ENCODE assay signal across 19 cellular contexts in genomic region chr2:236657215-236657614, GRCh38.
DNase-seq lines count a peak whose midpoint lies in the region; ATAC-seq and TF ChIP-seq lines count a peak whose summit lies in the region.
"Had no signal": no experiment of that assay in that cellular context is flagged by ENCODE, and none has a peak within 500 bp of the region (broad histone marks: within the 10 kb centered on the region; RNA-seq: fewer than 3 reads in every experiment).

No MANE protein-coding gene starts in this region.

- no peak overlapping the region for H3K27ac Mint-ChIP-seq in activated CD4-positive, alpha-beta memory T cell treated with anti-CD3 and anti-CD28 coated beads, Interleukin-2, amount 10 ng/mL, durations not matched to agents 7 days and 5 days
- H3K27ac Mint-ChIP-seq in activated CD4-positive, alpha-beta memory T cell treated with anti-CD3 and anti-CD28 coated beads for 36 hours, result no peak overlapping the region
- H3K27ac Mint-ChIP-seq: CD4-positive, alpha-beta T cell; GM23338; HFFc6 had no signal

- DNase-seq in activated CD4-positive, alpha-beta memory T cell treated with anti-CD3 and anti-CD28 coated beads, Interleukin-2, amount 10 ng/mL, durations not matched to agents 7 days and 5 days, result peak; percentile 4
- DNase-seq in activated CD4-positive, alpha-beta memory T cell treated with anti-CD3 and anti-CD28 coated beads for 36 hours, result no peak
- DNase-seq in ecto neural progenitor cell (ENCODE audit: low spot score), result peak; percentile 33
- peak; percentile 11 for DNase-seq in lung (ENCODE audit: low spot score)
- peak; percentile 50 for DNase-seq in posterior vena cava (ENCODE audit: low spot score)
- no peak for DNase-seq in iPS-NIHi7 (ENCODE audit: extremely low spot score)
- no peak for DNase-seq in stimulated activated CD4-positive, alpha-beta T cell treated with anti-CD3 and anti-CD28 coated beads, Interleukin-1b, Interleukin-23, amount 100 ng/mL, for 48 hours
- no peak for DNase-seq in GM23248
- DNase-seq: AML-193; Caco-2; CD4-positive, alpha-beta T cell; H7; HFFc6 had no signal

- peaks cover 32% of the 10 kb centered on the region for H3K27me3 Mint-ChIP-seq in activated CD4-positive, alpha-beta memory T cell treated with anti-CD3 and anti-CD28 coated beads, Interleukin-2, amount 10 ng/mL, durations not matched to agents 7 days and 5 days
- peaks cover 26% of the 10 kb centered on the region for H3K27me3 Mint-ChIP-seq in activated CD4-positive, alpha-beta memory T cell treated with anti-CD3 and anti-CD28 coated beads for 36 hours

- TF ChIP-seq CTCF in lung (IDR thresholded peaks at IDR 0.05; ENCODE audit: control extremely low read depth, extremely low read depth), result no peak

- CTCF ChIA-PET in activated CD4-positive, alpha-beta memory T cell treated with anti-CD3 and anti-CD28 coated beads, Interleukin-2, amount 10 ng/mL, durations not matched to agents 7 days and 5 days (lab: Charles Lee), result no interaction called here
- CTCF ChIA-PET in activated CD4-positive, alpha-beta memory T cell treated with anti-CD3 and anti-CD28 coated beads for 36 hours (lab: Charles Lee), result no interaction called here

- WGBS in lung, 2 donors, result 96% methylated on average over 5 of the region's 5 CpGs
- WGBS in GM23248 (ENCODE audit: low coverage in 1 of 2, low lambda C conversion rate in 2 of 2, missing lambda C conversion rate in 2 of 2), 2 experiments, result 91 to 96% methylated on average over 5 of the region's 5 CpGs

- peaks cover 22% of the 10 kb centered on the region for H3F3A ChIP-seq in GM23248 (ENCODE audit: insufficient read depth)

- H4K20me1 ChIP-seq in GM23248 (ENCODE audit: insufficient read depth), result no peaks in the 10 kb centered on the region

- intact Hi-C loops in activated CD4-positive, alpha-beta memory T cell treated with anti-CD3 and anti-CD28 coated beads for 36 hours (cut with micrococcal nuclease), result no loop called here
- intact Hi-C loops in posterior vena cava (cut with DNase I), result no loop called here

- no peak overlapping the region for H3K4me2 ChIP-seq in GM23248 (ENCODE audit: unreplicated experiment)
- H3K4me2 ChIP-seq: A549, GM23338 had no signal

- H3K9me3 Mint-ChIP-seq in activated CD4-positive, alpha-beta memory T cell treated with anti-CD3 and anti-CD28 coated beads, Interleukin-2, amount 10 ng/mL, durations not matched to agents 7 days and 5 days, result no peaks in the 10 kb centered on the region
- H3K9me3 Mint-ChIP-seq in activated CD4-positive, alpha-beta memory T cell treated with anti-CD3 and anti-CD28 coated beads for 36 hours, result no peaks in the 10 kb centered on the region
- H3K9me3 Mint-ChIP-seq: CD4-positive, alpha-beta T cell; GM23338 had no signal

- no peak overlapping the region for H3K4me3 ChIP-seq in lung
- no peak overlapping the region for H3K4me3 ChIP-seq in GM23248
- H3K4me3 ChIP-seq: A549, GM23338 had no signal

- no peak overlapping the region for H3K27ac ChIP-seq in lung (ENCODE audit: low read depth in 1 of 2, low read length in 1 of 2)
- H3K27ac ChIP-seq in GM23248, result no peak overlapping the region
- H3K27ac ChIP-seq: 22Rv1, C4-2B had no signal

- POLR2A ChIA-PET in activated CD4-positive, alpha-beta memory T cell treated with anti-CD3 and anti-CD28 coated beads, Interleukin-2, amount 10 ng/mL, durations not matched to agents 7 days and 5 days (lab: Charles Lee), result no interaction called here
- POLR2A ChIA-PET in activated CD4-positive, alpha-beta memory T cell treated with anti-CD3 and anti-CD28 coated beads for 36 hours (lab: Charles Lee), result no interaction called here

- peaks cover 0 to 13% of the 10 kb centered on the region in 2 donors for H3K4me1 ChIP-seq in lung (ENCODE audit: control insufficient read depth in 2 of 2, insufficient read depth in 2 of 2, low read length in 2 of 2)
- peaks cover 22% of the 10 kb centered on the region for H3K4me1 ChIP-seq in GM23248 (ENCODE audit: insufficient read depth)
- H3K4me1 ChIP-seq: Caco-2 had no signal

- no peak for ATAC-seq in lung (ENCODE audit: insufficient read depth, low FRiP score)
- ATAC-seq: A549, GM23338, HCT116, HepG2 had no signal

- no peak overlapping the region for H2AFZ ChIP-seq in GM23248
- H2AFZ ChIP-seq: GM23338 had no signal

- in situ Hi-C loops in GM23248 (cut with MboI), result no loop called here

- H3K9me3 ChIP-seq in lung (ENCODE audit: control insufficient read depth in 2 of 2, insufficient read depth in 1 of 2, low read length in 1 of 2), result no peaks in the 10 kb centered on the region
- H3K9me3 ChIP-seq in GM23248 (ENCODE audit: low read depth), result no peaks in the 10 kb centered on the region
- H3K9me3 ChIP-seq: A549, Caco-2 had no signal

- H3K9ac ChIP-seq in GM23248, result no peak overlapping the region

- H3K79me2 ChIP-seq in GM23248 (ENCODE audit: insufficient read depth), result no peaks in the 10 kb centered on the region

- H3K4me3 Mint-ChIP-seq in activated CD4-positive, alpha-beta memory T cell treated with anti-CD3 and anti-CD28 coated beads, Interleukin-2, amount 10 ng/mL, durations not matched to agents 7 days and 5 days, result no peak overlapping the region
- H3K4me3 Mint-ChIP-seq in activated CD4-positive, alpha-beta memory T cell treated with anti-CD3 and anti-CD28 coated beads for 36 hours, result no peak overlapping the region
- H3K4me3 Mint-ChIP-seq: CD4-positive, alpha-beta T cell; GM23338; HFFc6 had no signal

- H3K4me1 Mint-ChIP-seq in activated CD4-positive, alpha-beta memory T cell treated with anti-CD3 and anti-CD28 coated beads, Interleukin-2, amount 10 ng/mL, durations not matched to agents 7 days and 5 days, result no peaks in the 10 kb centered on the region
- no peaks in the 10 kb centered on the region for H3K4me1 Mint-ChIP-seq in activated CD4-positive, alpha-beta memory T cell treated with anti-CD3 and anti-CD28 coated beads for 36 hours (ENCODE audit: low read depth)

- no peaks in the 10 kb centered on the region for H3K36me3 Mint-ChIP-seq in activated CD4-positive, alpha-beta memory T cell treated with anti-CD3 and anti-CD28 coated beads, Interleukin-2, amount 10 ng/mL, durations not matched to agents 7 days and 5 days (ENCODE audit: low read depth)
- no peaks in the 10 kb centered on the region for H3K36me3 Mint-ChIP-seq in activated CD4-positive, alpha-beta memory T cell treated with anti-CD3 and anti-CD28 coated beads for 36 hours

- H3K36me3 ChIP-seq in lung (ENCODE audit: control insufficient read depth in 2 of 2, insufficient read depth in 2 of 2, low read length in 2 of 2) (no peaks in the 10 kb centered on the region), GM23248 (ENCODE audit: low read depth) (no peaks in the 10 kb centered on the region)

- no peaks in the 10 kb centered on the region for H3K9me2 ChIP-seq in GM23248 (ENCODE audit: insufficient read depth)

- no peaks in the 10 kb centered on the region for H3K27me3 ChIP-seq in lung (ENCODE audit: control insufficient read depth, insufficient read depth)
- no peaks in the 10 kb centered on the region for H3K27me3 ChIP-seq in GM23248 (replicated peaks; ENCODE audit: insufficient read depth)

Comparison
In these comparisons a context has a peak if more than half of its experiments do, and no peak if none do; other contexts are left out.
1. DNase-seq: peak in activated CD4-positive, alpha-beta memory T cell treated with anti-CD3 and anti-CD28 coated beads, Interleukin-2, amount 10 ng/mL, durations not matched to agents 7 days and 5 days (single experiment), ecto neural progenitor cell (single experiment), lung (single experiment) and posterior vena cava (single experiment); none in activated CD4-positive, alpha-beta memory T cell treated with anti-CD3 and anti-CD28 coated beads for 36 hours (single experiment), iPS-NIHi7 (single experiment), stimulated activated CD4-positive, alpha-beta T cell treated with anti-CD3 and anti-CD28 coated beads, Interleukin-1b, Interleukin-23, amount 100 ng/mL, for 48 hours (single experiment) and GM23248 (single experiment).